Comparison of ENCODE assay signal across 42 cellular contexts in genomic region chr20:1189827-1190226, GRCh38. TPM values are rescaled to one million over a fixed set of nuclear protein-coding genes. Genes with fewer than 3 reads are reported as not detected.
"Had no signal": no experiment of that assay in that cellular context is flagged by ENCODE, and none has a peak within 500 bp of the region (broad histone marks: within the 10 kb centered on the region; RNA-seq: fewer than 3 reads in every experiment).

No MANE protein-coding gene starts in this region.

- H3K4me1 Mint-ChIP-seq: activated naive CD8-positive, alpha-beta T cell treated with anti-CD3 and anti-CD28 coated beads for 36 hours; activated T-helper 17 cell treated with anti-CD3 and anti-CD28 coated beads, Interleukin-2, amount 50 U/mL, for 72 hours had no signal

- DNase-seq: activated effector memory CD4-positive, alpha-beta T cell treated with anti-CD3 and anti-CD28 coated beads, Interleukin-2, amount 50 U/mL, for 16 hours; activated effector memory CD4-positive, alpha-beta T cell treated with Interleukin-2 at 50 U/mL for 16 hours; activated gamma-delta T cell; activated gamma-delta T cell treated with Interleukin-2 at 50 U/mL for 16 hours; activated naive CD4-positive, alpha-beta T cell; activated naive CD4-positive, alpha-beta T cell treated with anti-CD3 and anti-CD28 coated beads for 36 hours; activated naive CD4-positive, alpha-beta T cell treated with anti-CD3 and anti-CD28 coated beads, Interleukin-2, amount 10 ng/mL, durations not matched to agents 7 days and 5 days; activated naive CD4-positive, alpha-beta T cell treated with anti-CD3 and anti-CD28 coated beads, Interleukin-2, amount 50 U/mL, for 16 hours; activated naive CD4-positive, alpha-beta T cell treated with Interleukin-2 at 50 U/mL for 16 hours; activated naive CD8-positive, alpha-beta T cell treated with anti-CD3 and anti-CD28 coated beads for 36 hours; activated naive CD8-positive, alpha-beta T cell treated with anti-CD3 and anti-CD28 coated beads, Interleukin-2, amount 10 ng/mL, durations not matched to agents 7 days and 5 days; activated naive CD8-positive, alpha-beta T cell treated with anti-CD3 and anti-CD28 coated beads, Interleukin-2, amount 50 U/mL, for 24 hours; activated T-cell treated with anti-CD3 and anti-CD28 coated beads, Interleukin-2, amount 50 U/mL, for 24 hours; activated T-cell treated with anti-CD3 and anti-CD28 coated beads, Interleukin-2, amount 50 U/mL, for 4 hours; activated T-cell treated with anti-CD3 and anti-CD28 coated beads, Interleukin-2, amount 50 U/mL, for 48 hours; activated T-cell treated with anti-CD3 and anti-CD28 coated beads, Interleukin-2, amount 50 U/mL, for 72 hours; adrenal gland; amniotic stem cell; amygdala; anterior cingulate cortex; aorta; body of pancreas; brain microvascular endothelial cell; caudate nucleus; central memory CD4-positive, alpha-beta T cell; cerebellar nuclear complex had no signal

- H3K4me1 ChIP-seq: breast epithelium had no signal

- H3K36me3 Mint-ChIP-seq: activated naive CD4-positive, alpha-beta T cell treated with anti-CD3 and anti-CD28 coated beads, Interleukin-2, amount 10 ng/mL, durations not matched to agents 7 days and 5 days; activated naive CD4-positive, alpha-beta T cell treated with anti-CD3 and anti-CD28 coated beads, Interleukin-2, amount 50 U/mL, for 24 hours; activated naive CD4-positive, alpha-beta T cell treated with anti-CD3 and anti-CD28 coated beads, Interleukin-2, amount 50 U/mL, for 72 hours; activated naive CD8-positive, alpha-beta T cell; activated naive CD8-positive, alpha-beta T cell treated with anti-CD3 and anti-CD28 coated beads for 36 hours; activated naive CD8-positive, alpha-beta T cell treated with anti-CD3 and anti-CD28 coated beads, Interleukin-2, amount 10 ng/mL, durations not matched to agents 7 days and 5 days; brain had no signal

- H3K9me3 Mint-ChIP-seq: activated naive CD4-positive, alpha-beta T cell treated with anti-CD3 and anti-CD28 coated beads for 36 hours; activated naive CD4-positive, alpha-beta T cell treated with anti-CD3 and anti-CD28 coated beads, Interleukin-2, amount 10 ng/mL, durations not matched to agents 7 days and 5 days; activated naive CD4-positive, alpha-beta T cell treated with anti-CD3 and anti-CD28 coated beads, Interleukin-2, amount 50 U/mL, for 24 hours; activated naive CD4-positive, alpha-beta T cell treated with anti-CD3 and anti-CD28 coated beads, Interleukin-2, amount 50 U/mL, for 72 hours; activated naive CD8-positive, alpha-beta T cell treated with anti-CD3 and anti-CD28 coated beads for 36 hours; activated naive CD8-positive, alpha-beta T cell treated with anti-CD3 and anti-CD28 coated beads, Interleukin-2, amount 10 ng/mL, durations not matched to agents 7 days and 5 days; activated naive CD8-positive, alpha-beta T cell treated with anti-CD3 and anti-CD28 coated beads, Interleukin-2, amount 50 U/mL, for 24 hours; activated T-cell treated with anti-CD3 and anti-CD28 coated beads, Interleukin-2, amount 50 U/mL, for 24 hours; activated T-cell treated with anti-CD3 and anti-CD28 coated beads, Interleukin-2, amount 50 U/mL, for 4 hours; activated T-cell treated with anti-CD3 and anti-CD28 coated beads, Interleukin-2, amount 50 U/mL, for 72 hours; activated T-helper 1 cell treated with anti-CD3 and anti-CD28 coated beads, Interleukin-12 subunit alpha, Interleukin-12 subunit beta, Interleukin-2, Interleukin-4 antibody, amounts not matched to agents 30 ng/mL and 10 ng/mL and 1 ng/mL, durations not matched to agents 14 hours and 24 hours and 36 hours; activated T-helper 17 cell treated with anti-CD3 and anti-CD28 coated beads, Interleukin-2, amount 50 U/mL, for 72 hours; activated T-helper 2 cell treated with anti-CD3 and anti-CD28 coated beads, Interferon-gamma antibody, Interleukin-2, Interleukin-4, amounts not matched to agents 10 μg/mL and 5 μg/mL and 100 μg/mL, durations not matched to agents 14 hours and 24 hours and 36 hours; brain; central memory CD8-positive, alpha-beta T cell had no signal

- H3K27ac ChIP-seq: adrenal gland, ascending aorta, body of pancreas, brain microvascular endothelial cell, breast epithelium, cardiac muscle cell had no signal

- ATAC-seq: activated naive CD4-positive, alpha-beta T cell treated with anti-CD3 and anti-CD28 coated beads, Interleukin-2, amount 50 U/mL, for 72 hours; activated naive CD8-positive, alpha-beta T cell treated with anti-CD3 and anti-CD28 coated beads, Interleukin-2, amount 50 U/mL, for 24 hours; activated T-cell treated with anti-CD3 and anti-CD28 coated beads, Interleukin-2, amount 50 U/mL, for 4 hours; activated T-cell treated with anti-CD3 and anti-CD28 coated beads, Interleukin-2, amount 50 U/mL, for 72 hours; activated T-helper 17 cell treated with anti-CD3 and anti-CD28 coated beads, Interleukin-2, amount 50 U/mL, for 72 hours; body of pancreas had no signal

- H3K36me3 ChIP-seq: adrenal gland, ascending aorta, brain microvascular endothelial cell, breast epithelium, cardiac muscle cell had no signal

- FAIRE-seq: astrocyte, bronchial epithelial cell had no signal

- H3K27me3 Mint-ChIP-seq: activated naive CD8-positive, alpha-beta T cell; activated T-helper 17 cell treated with anti-CD3 and anti-CD28 coated beads, Interleukin-2, amount 50 U/mL, for 72 hours had no signal

- H3K4me3 Mint-ChIP-seq: activated naive CD4-positive, alpha-beta T cell treated with anti-CD3 and anti-CD28 coated beads for 36 hours; activated naive CD4-positive, alpha-beta T cell treated with anti-CD3 and anti-CD28 coated beads, Interleukin-2, amount 10 ng/mL, durations not matched to agents 7 days and 5 days; activated naive CD4-positive, alpha-beta T cell treated with anti-CD3 and anti-CD28 coated beads, Interleukin-2, amount 50 U/mL, for 24 hours; activated naive CD8-positive, alpha-beta T cell; activated naive CD8-positive, alpha-beta T cell treated with anti-CD3 and anti-CD28 coated beads for 36 hours; activated naive CD8-positive, alpha-beta T cell treated with anti-CD3 and anti-CD28 coated beads, Interleukin-2, amount 10 ng/mL, durations not matched to agents 7 days and 5 days; activated naive CD8-positive, alpha-beta T cell treated with anti-CD3 and anti-CD28 coated beads, Interleukin-2, amount 50 U/mL, for 24 hours; activated T-cell treated with anti-CD3 and anti-CD28 coated beads, Interleukin-2, amount 50 U/mL, for 24 hours; activated T-cell treated with anti-CD3 and anti-CD28 coated beads, Interleukin-2, amount 50 U/mL, for 4 hours; activated T-cell treated with anti-CD3 and anti-CD28 coated beads, Interleukin-2, amount 50 U/mL, for 72 hours; activated T-helper 1 cell treated with anti-CD3 and anti-CD28 coated beads, Interleukin-12 subunit alpha, Interleukin-12 subunit beta, Interleukin-2, Interleukin-4 antibody, amounts not matched to agents 30 ng/mL and 10 ng/mL and 1 ng/mL, durations not matched to agents 14 hours and 24 hours and 36 hours; activated T-helper 17 cell treated with anti-CD3 and anti-CD28 coated beads, Interleukin-2, amount 50 U/mL, for 72 hours; brain; central memory CD8-positive, alpha-beta T cell had no signal

- H3K27me3 ChIP-seq: body of pancreas had no signal

- H3K4me3 ChIP-seq: adrenal gland, ascending aorta, body of pancreas, breast epithelium, cardiac muscle cell had no signal

- H3K9me3 ChIP-seq: adrenal gland, ascending aorta, body of pancreas, breast epithelium had no signal

- H3K27ac Mint-ChIP-seq: activated naive CD4-positive, alpha-beta T cell treated with anti-CD3 and anti-CD28 coated beads for 36 hours; activated naive CD4-positive, alpha-beta T cell treated with anti-CD3 and anti-CD28 coated beads, Interleukin-2, amount 10 ng/mL, durations not matched to agents 7 days and 5 days; activated naive CD4-positive, alpha-beta T cell treated with anti-CD3 and anti-CD28 coated beads, Interleukin-2, amount 50 U/mL, for 24 hours; activated naive CD4-positive, alpha-beta T cell treated with anti-CD3 and anti-CD28 coated beads, Interleukin-2, amount 50 U/mL, for 72 hours; activated naive CD8-positive, alpha-beta T cell; activated naive CD8-positive, alpha-beta T cell treated with anti-CD3 and anti-CD28 coated beads for 36 hours; activated naive CD8-positive, alpha-beta T cell treated with anti-CD3 and anti-CD28 coated beads, Interleukin-2, amount 10 ng/mL, durations not matched to agents 7 days and 5 days; activated naive CD8-positive, alpha-beta T cell treated with anti-CD3 and anti-CD28 coated beads, Interleukin-2, amount 50 U/mL, for 24 hours; activated T-cell treated with anti-CD3 and anti-CD28 coated beads, Interleukin-2, amount 50 U/mL, for 24 hours; activated T-cell treated with anti-CD3 and anti-CD28 coated beads, Interleukin-2, amount 50 U/mL, for 72 hours; activated T-helper 1 cell treated with anti-CD3 and anti-CD28 coated beads, Interleukin-12 subunit alpha, Interleukin-12 subunit beta, Interleukin-2, Interleukin-4 antibody, amounts not matched to agents 30 ng/mL and 10 ng/mL and 1 ng/mL, durations not matched to agents 14 hours and 24 hours and 36 hours; activated T-helper 17 cell treated with anti-CD3 and anti-CD28 coated beads, Interleukin-2, amount 50 U/mL, for 72 hours; activated T-helper 2 cell treated with anti-CD3 and anti-CD28 coated beads, Interferon-gamma antibody, Interleukin-2, Interleukin-4, amounts not matched to agents 10 μg/mL and 5 μg/mL and 100 μg/mL, durations not matched to agents 14 hours and 24 hours and 36 hours; brain had no signal

RNA-seq across cellular contexts. Expression of gene TMEM74B, which starts 5.0 kb away (rescaled TPM):
- total RNA-seq: activated T-cell treated with anti-CD3 and anti-CD28 coated beads, Interleukin-2, amount 50 U/mL, for 4 hours; ascending aorta; body of pancreas; bronchial epithelial cell had no signal

RNA-seq across cellular contexts. Expression of gene C20orf202, which starts 13.4 kb away (rescaled TPM):
- total RNA-seq: activated naive CD4-positive, alpha-beta T cell treated with anti-CD3 and anti-CD28 coated beads for 36 hours; activated naive CD8-positive, alpha-beta T cell treated with anti-CD3 and anti-CD28 coated beads for 36 hours; activated T-cell treated with anti-CD3 and anti-CD28 coated beads, Interleukin-2, amount 50 U/mL, for 4 hours; activated T-helper 1 cell treated with anti-CD3 and anti-CD28 coated beads, Interleukin-12 subunit alpha, Interleukin-12 subunit beta, Interleukin-2, Interleukin-4 antibody, amounts not matched to agents 30 ng/mL and 10 ng/mL and 1 ng/mL, durations not matched to agents 14 hours and 24 hours and 36 hours; activated T-helper 17 cell treated with anti-CD3 and anti-CD28 coated beads, Interleukin-2, amount 50 U/mL, for 72 hours; activated T-helper 2 cell treated with anti-CD3 and anti-CD28 coated beads, Interferon-gamma antibody, Interleukin-2, Interleukin-4, amounts not matched to agents 10 μg/mL and 5 μg/mL and 100 μg/mL, durations not matched to agents 14 hours and 24 hours and 36 hours; ascending aorta; astrocyte; body of pancreas; bronchial epithelial cell; chondrocyte had no signal

RNA-seq across cellular contexts. Expression of gene RAD21L1, which starts 36.0 kb away (rescaled TPM):
- total RNA-seq: activated naive CD4-positive, alpha-beta T cell treated with anti-CD3 and anti-CD28 coated beads for 36 hours; activated naive CD8-positive, alpha-beta T cell treated with anti-CD3 and anti-CD28 coated beads for 36 hours; activated T-helper 1 cell treated with anti-CD3 and anti-CD28 coated beads, Interleukin-12 subunit alpha, Interleukin-12 subunit beta, Interleukin-2, Interleukin-4 antibody, amounts not matched to agents 30 ng/mL and 10 ng/mL and 1 ng/mL, durations not matched to agents 14 hours and 24 hours and 36 hours; activated T-helper 17 cell treated with anti-CD3 and anti-CD28 coated beads, Interleukin-2, amount 50 U/mL, for 72 hours; activated T-helper 2 cell treated with anti-CD3 and anti-CD28 coated beads, Interferon-gamma antibody, Interleukin-2, Interleukin-4, amounts not matched to agents 10 μg/mL and 5 μg/mL and 100 μg/mL, durations not matched to agents 14 hours and 24 hours and 36 hours; adrenal gland; aorta; ascending aorta; astrocyte; body of pancreas; breast epithelium; cardiac septum; cerebellum; chondrocyte had no signal
- polyA plus RNA-seq: aorta had no signal
